Comparison of ENCODE assay signal across 24 cellular contexts in the genomic region with DNA sequence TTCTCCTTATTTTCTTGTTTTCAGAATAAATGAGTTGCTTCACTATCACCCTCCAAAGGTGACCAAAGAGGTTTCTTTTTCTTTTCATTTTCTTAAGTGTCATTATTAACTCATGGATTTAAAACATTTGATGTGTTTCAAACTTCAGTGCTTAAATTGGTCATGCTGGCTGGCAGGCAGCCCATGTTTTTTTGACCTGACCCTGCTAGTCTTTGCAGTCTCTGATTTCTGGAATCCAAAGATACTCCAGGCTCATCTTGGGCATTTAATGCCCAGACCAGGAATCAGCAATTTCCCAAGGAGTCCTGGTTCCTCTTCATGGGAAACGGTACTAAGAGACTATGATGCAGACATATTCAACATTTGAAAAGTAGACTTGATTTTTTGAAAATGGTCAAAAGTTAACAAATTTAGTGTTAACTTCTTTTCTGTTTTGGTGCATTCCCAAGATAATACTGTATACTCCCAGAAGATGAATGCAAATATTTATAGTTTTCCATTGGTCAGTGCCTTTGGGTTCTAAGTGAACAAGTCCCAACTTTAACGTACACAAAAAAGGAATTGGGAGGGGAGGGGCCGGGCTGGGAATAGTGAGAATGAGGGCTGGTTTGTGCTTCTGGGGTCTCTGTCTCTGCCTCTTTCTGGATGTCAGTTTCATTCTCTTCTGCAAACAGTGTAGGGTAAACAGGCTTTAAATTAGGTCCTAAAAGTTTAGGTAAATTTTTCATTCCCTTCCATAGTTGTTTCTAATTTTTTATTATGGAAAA. TPM values are rescaled to one million over a fixed set of nuclear protein-coding genes. Genes with fewer than 3 reads are reported as not detected.
"Had no signal": no experiment of that assay in that cellular context is flagged by ENCODE, and none has a peak within 500 bp of the region (broad histone marks: within the 10 kb centered on the region; RNA-seq: fewer than 3 reads in every experiment).

No MANE protein-coding gene starts in this region.

- H3K27ac ChIP-seq: suprapubic skin, tibial nerve had no signal

- DNase-seq: activated CD4-positive, alpha-beta memory T cell treated with anti-CD3 and anti-CD28 coated beads, Interleukin-2, amount 10 ng/mL, durations not matched to agents 7 days and 5 days; activated CD4-positive, alpha-beta T cell treated with anti-CD3 and anti-CD28 coated beads, Interleukin-2, amount 10 ng/mL, durations not matched to agents 7 days and 5 days; activated CD4-positive, CD25-positive, alpha-beta regulatory T cell treated with anti-CD3 and anti-CD28 coated beads, Interleukin-2, amount 50 U/mL, for 72 hours; activated CD8-positive, alpha-beta memory T cell treated with anti-CD3 and anti-CD28 coated beads, Interleukin-2, amount 50 U/mL, for 48 hours; activated gamma-delta T cell; activated naive CD4-positive, alpha-beta T cell treated with anti-CD3 and anti-CD28 coated beads, Interleukin-2, amount 50 U/mL, for 16 hours; activated T-cell treated with anti-CD3 and anti-CD28 coated beads, Interleukin-2, amount 50 U/mL, for 24 hours; amygdala; cerebellar nuclear complex; cortex of kidney; effector memory CD8-positive, alpha-beta T cell; islet precursor cell; left ventricle myocardium superior; mucosa of descending colon; retina; stimulated activated CD4-positive, alpha-beta T cell treated with anti-CD3 and anti-CD28 coated beads, Interleukin-15, amount 100 ng/mL, for 24 hours; stimulated activated CD4-positive, alpha-beta T cell treated with anti-CD3 and anti-CD28 coated beads, Interleukin-2, amount 100 ng/mL, for 24 hours; stimulated activated naive CD4-positive, alpha-beta T cell; T-helper 2 cell had no signal

- H3K4me1 ChIP-seq: suprapubic skin had no signal

- H3K27me3 ChIP-seq: suprapubic skin, tibial nerve had no signal

- ATAC-seq: effector memory CD8-positive, alpha-beta T cell; left ventricle myocardium superior; mucosa of descending colon; natural killer cell treated with Interleukin-12 subunit alpha and Interleukin-12 subunit beta and Interleukin-15 and Interleukin-18, amount 100 ng/mL, for 72 hours had no signal

- H3K4me3 ChIP-seq: mucosa of descending colon, suprapubic skin, tibial nerve had no signal

- H3K9me3 ChIP-seq: mucosa of descending colon, suprapubic skin, tibial nerve had no signal

RNA-seq across cellular contexts. Expression of a gene that starts 48.5 kb away (rescaled TPM):
- total RNA-seq: lung microvascular endothelial cell; myocyte; natural killer cell treated with Interleukin-12 subunit alpha and Interleukin-12 subunit beta and Interleukin-15 and Interleukin-18, amount 100 ng/mL, for 72 hours had no signal
